ENCODE assay signal across 13 cellular contexts in genomic region chr1:9596419-9597123, GRCh38. TPM values are rescaled to one million over a fixed set of nuclear protein-coding genes. Genes with fewer than 3 reads are reported as not detected.
DNase-seq lines count a peak whose midpoint lies in the region; ATAC-seq and FAIRE-seq lines count a peak whose summit lies in the region.
"Had no signal": no experiment of that assay in that cellular context is flagged by ENCODE, and none has a peak within 500 bp of the region (broad histone marks: within the 10 kb centered on the region; RNA-seq: fewer than 3 reads in every experiment).

No MANE protein-coding gene starts in this region.

- intact Hi-C loops in Right ventricle myocardium inferior (cut with DNase I) = no loop called here
- intact Hi-C loops in cardiac septum (cut with DNase I) = no loop called here

- ATAC-seq in Right ventricle myocardium inferior (peak; percentile 29), left lobe of liver (peak; percentile 79), GM21786 (IDR thresholded peaks at IDR 0.05; ENCODE audit: unreplicated experiment) (no peak)

- peak; percentile 40 for FAIRE-seq in urothelium cell line (lab: Jason Lieb, UNC)
- FAIRE-seq: D721Med had no signal

- DNase-seq in Right ventricle myocardium inferior (ENCODE audit: missing footprints) = no peak
- DNase-seq in cardiac septum (ENCODE audit: low spot score) = no peak
- peak; percentile 11 for DNase-seq in amniotic epithelial cell (ENCODE audit: low read depth)
- DNase-seq in left lobe of liver (ENCODE audit: low spot score) = no peak
- DNase-seq in urothelium cell line (ENCODE audit: low spot score) = no peak
- DNase-seq in kidney tubule cell (ENCODE audit: low spot score) = no peak
- DNase-seq in SHP77 (lab: John Stamatoyannopoulos, UW) = no peak
- DNase-seq: activated CD4-positive, alpha-beta memory T cell treated with anti-CD3 and anti-CD28 coated beads, Interleukin-2, amount 10 ng/mL, durations not matched to agents 7 days and 5 days; NCI-H446; PC-9; stimulated activated CD4-positive, alpha-beta T cell treated with anti-CD3 and anti-CD28 coated beads, Interleukin-15, amount 100 ng/mL, for 24 hours had no signal

RNA-seq across cellular contexts. Expression of gene TMEM201, which starts 7.9 kb away (rescaled TPM):
- total RNA-seq in Right ventricle myocardium inferior = 17.4 TPM
- total RNA-seq in cardiac septum = 19.0 TPM
- total RNA-seq in left lobe of liver = 2.0 TPM

RNA-seq across cellular contexts. Expression of gene PIK3CD, which starts 55.0 kb away (rescaled TPM):
- total RNA-seq in Right ventricle myocardium inferior = 4.1 TPM
- total RNA-seq in cardiac septum = 3.0 TPM
- 2.6 TPM for total RNA-seq in left lobe of liver

RNA-seq across cellular contexts. Expression of gene SLC25A33, which starts 57.3 kb away (rescaled TPM):
- total RNA-seq in Right ventricle myocardium inferior = 5.7 TPM
- total RNA-seq in cardiac septum = 4.0 TPM
- total RNA-seq in left lobe of liver = 3.5 TPM
